In the genomic region with DNA sequence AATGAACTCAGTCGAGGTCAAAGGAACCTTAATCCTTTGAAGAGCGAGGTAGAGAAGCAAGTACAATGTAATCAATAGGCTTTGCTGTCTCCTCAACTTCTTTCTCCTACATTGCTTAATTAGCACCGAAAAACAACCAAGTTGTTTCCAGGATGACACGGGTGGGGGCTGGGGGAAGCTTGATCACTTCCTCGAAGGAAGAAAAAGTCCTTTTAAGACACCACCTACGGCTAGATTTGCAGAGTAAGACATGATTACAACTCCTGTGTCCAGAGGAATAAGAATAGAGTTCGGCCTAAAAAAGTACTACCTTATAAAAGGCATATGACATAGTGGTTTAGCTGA, we compare ENCODE assay signal across 8 cellular contexts. TPM values are rescaled to one million over a fixed set of nuclear protein-coding genes. Genes with fewer than 3 reads are reported as not detected.
DNase-seq lines count a peak whose midpoint lies in the region; ATAC-seq and TF ChIP-seq lines count a peak whose summit lies in the region.

No MANE protein-coding gene starts in this region.

- H3K9me2 ChIP-seq in GM23248 (ENCODE audit: insufficient read depth), result no peaks in the 10 kb centered on the region

- peak overlapping the region; percentile 98 for H3K4me3 Mint-ChIP-seq in T-helper 17 cell

- 1 to 5% methylated on average over 7 of the region's 7 CpGs for WGBS in GM23248 (ENCODE audit: low coverage in 1 of 2, low lambda C conversion rate in 2 of 2, missing lambda C conversion rate in 2 of 2), 2 experiments

- H4K20me1 ChIP-seq in GM23248 (ENCODE audit: insufficient read depth) (no peaks in the 10 kb centered on the region), fibroblast of lung (ENCODE audit: control insufficient read depth, extremely low read depth, insufficient read depth, low read length) (no peaks in the 10 kb centered on the region)

- H3K27me3 ChIP-seq in GM23248 (replicated peaks; ENCODE audit: insufficient read depth) (no peaks in the 10 kb centered on the region), fibroblast of lung (ENCODE audit: control insufficient read depth, insufficient read depth, low read length) (no peaks in the 10 kb centered on the region)

- TF ChIP-seq CTCF in AG09309 (IDR thresholded peaks at IDR 0.05; ENCODE audit: control insufficient read depth, insufficient read depth, low read depth, low read length, missing control alignments), result no peak
- no peak for TF ChIP-seq CTCF in fibroblast of lung (conservative IDR thresholded peaks at IDR 0.05 in 1 of 2, IDR thresholded peaks at IDR 0.05 in 1 of 2; ENCODE audit: low read depth in 1 of 2, low read length in 2 of 2)

- ATAC-seq in T-helper 17 cell (no peak), GM21390 (IDR thresholded peaks at IDR 0.05; ENCODE audit: unreplicated experiment) (no peak)

- peaks cover 17% of the 10 kb centered on the region for H3K4me1 Mint-ChIP-seq in T-helper 17 cell

- DNase-seq in AG09309 (ENCODE audit: low read depth), result no peak
- DNase-seq in GM23248, result peak; percentile 51
- no peak for DNase-seq in T-helper 17 cell
- peak in 1 of 2 donors; percentile 28 for DNase-seq in fibroblast of lung (ENCODE audit: low read depth in 2 of 2)
- DNase-seq in occipital lobe (lab: John Stamatoyannopoulos, UW), result peak; percentile 3
- DNase-seq in activated CD4-positive, CD25-positive, alpha-beta regulatory T cell treated with anti-CD3 and anti-CD28 coated beads, Interleukin-2, amount 50 U/mL, for 72 hours, result no peak
- DNase-seq in NCI-H2081 treated with DMSO at 0.1 percent for 48 hours (lab: John Stamatoyannopoulos, UW), result no peak

- no peaks in the 10 kb centered on the region for H3K27me3 Mint-ChIP-seq in T-helper 17 cell

- H3K36me3 ChIP-seq in GM23248 (ENCODE audit: low read depth), result no peaks in the 10 kb centered on the region
- no peaks in the 10 kb centered on the region for H3K36me3 ChIP-seq in fibroblast of lung (ENCODE audit: control insufficient read depth, insufficient read depth, low read length)

- peak overlapping the region; percentile 100 for H3K27ac Mint-ChIP-seq in T-helper 17 cell

- H3K27ac ChIP-seq in GM23248, result peak overlapping the region; percentile 100
- H3K27ac ChIP-seq in fibroblast of lung (ENCODE audit: insufficient read depth, low read length), result peak overlapping the region; percentile 95

- H3K9ac ChIP-seq in GM23248 (peak overlapping the region; percentile 99), fibroblast of lung (ENCODE audit: insufficient read depth, low read length) (peak overlapping the region; percentile 88)

- no peaks in the 10 kb centered on the region for H3K9me3 ChIP-seq in GM23248 (ENCODE audit: low read depth)
- no peaks in the 10 kb centered on the region for H3K9me3 ChIP-seq in T-helper 17 cell (ENCODE audit: control insufficient read depth, low read length, poor library complexity, severe bottlenecking)
- no peaks in the 10 kb centered on the region for H3K9me3 ChIP-seq in fibroblast of lung (ENCODE audit: control insufficient read depth, insufficient read depth, low read depth, low read length)

- H3K4me1 ChIP-seq in GM23248 (ENCODE audit: insufficient read depth) (peaks cover 10% of the 10 kb centered on the region), fibroblast of lung (ENCODE audit: control insufficient read depth, extremely low read depth, insufficient read depth, low read length) (peaks cover 4% of the 10 kb centered on the region)

- H3K4me3 ChIP-seq in AG09309 (ENCODE audit: control insufficient read depth, low read depth, low read length), result peak overlapping the region; percentile 89
- H3K4me3 ChIP-seq in GM23248, result peak overlapping the region; percentile 97
- H3K4me3 ChIP-seq in fibroblast of lung (replicated peaks in 1 of 4; ENCODE audit: control extremely low read depth in 1 of 4, insufficient read depth in 1 of 4, low read depth in 3 of 4, low read length in 4 of 4), result peak overlapping the region; percentile 73 to 100 (median 84)

- H3K79me2 ChIP-seq in GM23248 (ENCODE audit: insufficient read depth) (peaks cover 36% of the 10 kb centered on the region), fibroblast of lung (ENCODE audit: control insufficient read depth, insufficient read depth, low read length) (peaks cover 36% of the 10 kb centered on the region)

- H3K36me3 Mint-ChIP-seq in T-helper 17 cell (ENCODE audit: low read depth), result peaks cover 2% of the 10 kb centered on the region

- H2AFZ ChIP-seq in GM23248, result peak overlapping the region; percentile 78
- H2AFZ ChIP-seq in fibroblast of lung (ENCODE audit: low read length), result peak overlapping the region; percentile 52

- in situ Hi-C loops in GM23248 (cut with MboI), result no loop called here

- H3F3A ChIP-seq in GM23248 (ENCODE audit: insufficient read depth), result peaks cover 43% of the 10 kb centered on the region

- H3K4me2 ChIP-seq in GM23248 (ENCODE audit: unreplicated experiment), result peak overlapping the region; percentile 93
- peak overlapping the region; percentile 91 for H3K4me2 ChIP-seq in fibroblast of lung (ENCODE audit: extremely low read depth, insufficient read depth, low read length)

RNA-seq across cellular contexts. Expression of gene ARRDC3, which starts 0.8 kb away (rescaled TPM):
- 61.2 and 70.6 TPM in 2 replicates for total RNA-seq in GM23248 (2014; rRNA removed; shearing (Covaris generic))
- polyA plus RNA-seq in GM23248 (2016; fragmentation: Nextera tagmentation; extraction: Ambion mirVana), result 42.7 and 46.0 TPM in 2 replicates
- total RNA-seq in T-helper 17 cell, result 100 to 1,000 TPM; 173 to 200 TPM
- 87.1 and 105 TPM in 2 replicates for total RNA-seq in fibroblast of lung
- 32.6 and 33.6 TPM in 2 replicates for polyA plus RNA-seq in fibroblast of lung
- polyA plus RNA-seq in fibroblast of lung (2012), result 22.1 and 22.6 TPM in 2 replicates
- polyA minus RNA-seq in fibroblast of lung (ENCODE audit: low replicate concordance), result 15.7 and 17.6 TPM in 2 replicates
- 413 TPM for total RNA-seq in occipital lobe

Comparison
In these comparisons a context has a peak if more than half of its experiments do, and no peak if none do; other contexts are left out.
1. DNase-seq: peak in GM23248 (single experiment) and occipital lobe (single experiment); none in AG09309 (single experiment), T-helper 17 cell (0 of 3), activated CD4-positive, CD25-positive, alpha-beta regulatory T cell treated with anti-CD3 and anti-CD28 coated beads, Interleukin-2, amount 50 U/mL, for 72 hours (single experiment) and NCI-H2081 treated with DMSO at 0.1 percent for 48 hours (single experiment).
2. Peak in every context shown above with its lines, with median percentiles within 50 percentile points of each other: H3K4me3 ChIP-seq.